In the genomic region with DNA sequence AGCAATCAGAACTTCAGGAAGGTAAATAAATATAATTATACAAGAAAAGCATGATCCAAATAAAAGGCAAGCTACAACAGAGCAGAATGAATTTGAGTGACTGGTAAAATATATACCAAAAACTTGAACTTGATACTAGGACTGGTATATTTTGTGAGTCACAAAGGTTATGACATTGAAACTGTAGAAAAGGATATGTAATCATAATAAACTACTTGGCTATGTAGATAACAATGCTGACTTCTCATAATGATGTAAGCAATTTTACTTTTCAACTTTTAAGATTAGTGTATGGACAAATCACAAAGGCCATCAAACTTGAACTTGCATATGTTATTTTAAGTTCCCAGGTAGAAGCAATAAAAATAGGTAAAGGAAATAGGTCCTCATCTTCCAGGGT, we compare ENCODE assay signal across 21 cellular contexts.
A peak's percentile ranks its signal among the peaks of the same experiment; 100 is the strongest.
DNase-seq lines count a peak whose midpoint lies in the region; ATAC-seq, FAIRE-seq and TF ChIP-seq lines count a peak whose summit lies in the region.
"Had no signal": no experiment of that assay in that cellular context is flagged by ENCODE, and none has a peak within 500 bp of the region (broad histone marks: within the 10 kb centered on the region; RNA-seq: fewer than 3 reads in every experiment).

No MANE protein-coding gene starts in this region.

- H3K4me2 ChIP-seq in HepG2 (ENCODE audit: low read depth, low read length) (no peak overlapping the region), Karpas-422 (ENCODE audit: low read depth, low read length, poor library complexity, severe bottlenecking) (no peak overlapping the region)

- H3K36me3 ChIP-seq in HUES64 (ENCODE audit: insufficient read depth, low read length) (no peaks in the 10 kb centered on the region), HepG2 (replicated peaks in 1 of 2; ENCODE audit: control insufficient read depth in 1 of 2, insufficient read depth in 2 of 2, low read length in 2 of 2) (no peaks in the 10 kb centered on the region), Karpas-422 (ENCODE audit: insufficient read depth, low read length) (no peaks in the 10 kb centered on the region), esophagus squamous epithelium (no peaks in the 10 kb centered on the region), Caco-2 (ENCODE audit: control insufficient read depth, insufficient read depth, low read length) (no peaks in the 10 kb centered on the region)
- H3K36me3 ChIP-seq: HAP-1 had no signal

- H3K4me1 ChIP-seq in HUES64 (ENCODE audit: insufficient read depth, low read length): peaks cover 45% of the 10 kb centered on the region
- H3K4me1 ChIP-seq in HepG2 (ENCODE audit: insufficient read depth, low read length): no peaks in the 10 kb centered on the region
- H3K4me1 ChIP-seq in Karpas-422 (ENCODE audit: low read length): no peaks in the 10 kb centered on the region
- no peaks in the 10 kb centered on the region for H3K4me1 ChIP-seq in esophagus squamous epithelium
- no peaks in the 10 kb centered on the region for H3K4me1 ChIP-seq in Caco-2

- no peak overlapping the region for H3K4me3 ChIP-seq in HUES64 (ENCODE audit: low read length)
- H3K4me3 ChIP-seq in fibroblast of the aortic adventitia (ENCODE audit: low read depth, low read length): no peak overlapping the region
- H3K4me3 ChIP-seq in HepG2 (replicated peaks in 1 of 3; ENCODE audit: insufficient read depth in 1 of 3, low read depth in 2 of 3, low read length in 3 of 3): no peak overlapping the region
- no peak overlapping the region for H3K4me3 ChIP-seq in Karpas-422 (ENCODE audit: low read length)
- no peak overlapping the region for H3K4me3 ChIP-seq in esophagus squamous epithelium
- no peak overlapping the region for H3K4me3 ChIP-seq in Caco-2 (ENCODE audit: low read depth, low read length)
- H3K4me3 ChIP-seq: GM23248, HAP-1, K562 had no signal

- BruUV-seq in HepG2 (replicated peaks; lab: Mats Ljungman, UMichigan) (no TSS peak), Caco-2 (replicated peaks; lab: Mats Ljungman, UMichigan) (no TSS peak)

- intact Hi-C loops in HepG2 (cut with micrococcal nuclease; ENCODE audit: unreplicated experiment) (no loop called here), esophagus squamous epithelium (cut with DNase I) (no loop called here), Caco-2 (cut with micrococcal nuclease; ENCODE audit: unreplicated experiment) (no loop called here)

- in situ Hi-C loops in HepG2 (cut with HindIII; ENCODE audit: extremely low pct_ligation_motif_present, low pct_unique_long_range_greater_than_20kb): no loop called here

- no peaks in the 10 kb centered on the region for H3K36me3 Mint-ChIP-seq in Caco-2 (ENCODE audit: insufficient read depth, unreplicated experiment)

- no peaks in the 10 kb centered on the region for H4K20me1 ChIP-seq in HepG2 (ENCODE audit: insufficient read depth, low read length)
- H4K20me1 ChIP-seq in Karpas-422 (ENCODE audit: insufficient read depth, low read depth, low read length): no peaks in the 10 kb centered on the region

- TF ChIP-seq RAD21 in HepG2 (CRISPR knock-in tag; IDR thresholded peaks at IDR 0.05): no peak

- no peak overlapping the region for H2AFZ ChIP-seq in HepG2 (ENCODE audit: low read length)
- H2AFZ ChIP-seq in Karpas-422 (ENCODE audit: low read length): no peak overlapping the region
- H2AFZ ChIP-seq: GM23248 had no signal

- no peaks in the 10 kb centered on the region for H3K9me2 ChIP-seq in Karpas-422 (replicated peaks; ENCODE audit: insufficient read depth, low read length)

- TF ChIP-seq POLR2A in HepG2 (IDR thresholded peaks at IDR 0.05; ENCODE audit: insufficient read depth in 1 of 2, low read depth in 2 of 2, low read length in 2 of 2) (no peak), esophagus squamous epithelium (IDR thresholded peaks at IDR 0.05) (no peak)

- TF ChIP-seq CTCF in fibroblast of the aortic adventitia (IDR thresholded peaks at IDR 0.05; ENCODE audit: insufficient read depth, low read length) (no peak), HepG2 (CRISPR knock-in tag; IDR thresholded peaks at IDR 0.05) (no peak), esophagus squamous epithelium (IDR thresholded peaks at IDR 0.05) (no peak), Caco-2 (IDR thresholded peaks at IDR 0.05; ENCODE audit: insufficient read depth in 1 of 2, low read depth in 1 of 2, low read length in 1 of 2, severe bottlenecking in 1 of 2, unreplicated experiment in 1 of 2) (no peak)

- H3K4me3 Mint-ChIP-seq in Caco-2 (ENCODE audit: unreplicated experiment): no peak overlapping the region

- no peak for TF ChIP-seq EP300 in HepG2 (IDR thresholded peaks at IDR 0.05; ENCODE audit: low read depth in 2 of 2, low read length in 2 of 2)
- no peak for TF ChIP-seq EP300 in HepG2 (CRISPR knock-in tag; IDR thresholded peaks at IDR 0.05; ENCODE audit: borderline replicate concordance)

- no peak for FAIRE-seq in HepG2 (lab: Jason Lieb, UNC)
- FAIRE-seq: D721Med, GM18507, K562 had no signal

- POLR2A ChIA-PET in HepG2 (lab: Yijun Ruan, JAX) (no interaction called here), Caco-2 (lab: Charles Lee) (no interaction called here)

- no peaks in the 10 kb centered on the region for H3K27me3 Mint-ChIP-seq in Caco-2 (ENCODE audit: insufficient read depth, unreplicated experiment)

- H3K4me1 Mint-ChIP-seq in Caco-2 (ENCODE audit: low read depth, unreplicated experiment): no peaks in the 10 kb centered on the region

- H3K27me3 ChIP-seq in HUES64 (ENCODE audit: insufficient read depth, low read length): no peaks in the 10 kb centered on the region
- no peaks in the 10 kb centered on the region for H3K27me3 ChIP-seq in HepG2 (ENCODE audit: control insufficient read depth in 1 of 2, insufficient read depth in 2 of 2, low read length in 2 of 2)
- H3K27me3 ChIP-seq in Karpas-422 (ENCODE audit: low read length): no peaks in the 10 kb centered on the region
- no peaks in the 10 kb centered on the region for H3K27me3 ChIP-seq in esophagus squamous epithelium
- H3K27me3 ChIP-seq in Caco-2 (replicated peaks; ENCODE audit: control insufficient read depth, insufficient read depth, low read length): no peaks in the 10 kb centered on the region

- no peak overlapping the region for H3K9ac ChIP-seq in HUES64 (ENCODE audit: low read depth, low read length)
- no peak overlapping the region for H3K9ac ChIP-seq in HepG2 (ENCODE audit: insufficient read depth, low read depth, low read length)
- no peak overlapping the region for H3K9ac ChIP-seq in Karpas-422 (ENCODE audit: low read length)
- H3K9ac ChIP-seq: GM23248 had no signal

- no peak overlapping the region for H3K27ac Mint-ChIP-seq in Caco-2 (ENCODE audit: unreplicated experiment)

- H3K79me2 ChIP-seq in HepG2 (ENCODE audit: insufficient read depth, low read length) (no peaks in the 10 kb centered on the region), Karpas-422 (ENCODE audit: low read length) (no peaks in the 10 kb centered on the region)

- CTCF ChIA-PET in HepG2 (lab: Yijun Ruan, JAX; ENCODE audit: low intra/inter-chr PET ratio, low total read pairs): no interaction called here
- CTCF ChIA-PET in Caco-2 (lab: Charles Lee): no interaction called here

- peak; percentile 47 for DNase-seq in ELR (ENCODE audit: low read depth)
- peak; percentile 29 for DNase-seq in amniotic epithelial cell (ENCODE audit: low read depth)
- peak; percentile 19 for DNase-seq in fibroblast of the aortic adventitia (ENCODE audit: low read depth)
- no peak for DNase-seq in HepG2 (ENCODE audit: low spot score)
- no peak for DNase-seq in Karpas-422
- no peak for DNase-seq in esophagus squamous epithelium (lab: John Stamatoyannopoulos, UW)
- DNase-seq in Caco-2: no peak
- DNase-seq: 8988T, GM23248, NCI-H146, NCI-H1930, NCI-H2107, NCI-H510A, SHP77 treated with DMSO at 0.1 percent for 48 hours had no signal

- no peak for ATAC-seq in HepG2
- ATAC-seq: K562, Panc1 had no signal

- H3K9me3 Mint-ChIP-seq in Caco-2 (ENCODE audit: unreplicated experiment): no peaks in the 10 kb centered on the region

- H3K27ac ChIP-seq in HUES64 (ENCODE audit: low read depth, low read length): peak overlapping the region; percentile 90; the same call in 1 of the 2 replicates
- H3K27ac ChIP-seq in HepG2 (ENCODE audit: extremely low read length, insufficient read depth, low read length): no peak overlapping the region
- H3K27ac ChIP-seq in Karpas-422 (ENCODE audit: low read length): no peak overlapping the region
- no peak overlapping the region for H3K27ac ChIP-seq in esophagus squamous epithelium
- H3K27ac ChIP-seq: GM23248, RWPE1 had no signal

- H3K9me3 ChIP-seq in HUES64 (ENCODE audit: insufficient read depth, low read depth, low read length) (no peaks in the 10 kb centered on the region), HepG2 (ENCODE audit: low read length) (no peaks in the 10 kb centered on the region), Karpas-422 (ENCODE audit: low read length) (peaks cover 8% of the 10 kb centered on the region), esophagus squamous epithelium (no peaks in the 10 kb centered on the region), Caco-2 (no peaks in the 10 kb centered on the region)
- H3K9me3 ChIP-seq: HAP-1 had no signal

TF ChIP-seq in HepG2, 621 proteins besides CTCF, POLR2A, EP300 and RAD21:
- TF ChIP-seq HNRNPK (IDR thresholded peaks at IDR 0.05; ENCODE audit: low read depth, low read length, poor library complexity, severe bottlenecking) (no peak), ZIK1 (CRISPR knock-in tag; IDR thresholded peaks at IDR 0.05; ENCODE audit: borderline replicate concordance, low read depth) (no peak)

Comparison
In these comparisons a context has a peak if more than half of its experiments do, and no peak if none do; other contexts are left out.
1. DNase-seq: peak in ELR (single experiment), amniotic epithelial cell (single experiment) and fibroblast of the aortic adventitia (single experiment); none in HepG2 (single experiment), Karpas-422 (single experiment), esophagus squamous epithelium (single experiment) and Caco-2 (0 of 2).